Comparison of ENCODE assay signal across 1 cellular context in genomic region chr11:65556470-65557279, GRCh38.
TF ChIP-seq lines count a peak whose summit lies in the region.

No MANE protein-coding gene starts in this region.

TF ChIP-seq in HEK293, 187 proteins besides CTCF, POLR2A, EP300 and RAD21 (continued from another document):
- TF ChIP-seq ZNF449 (tag by site-specific recombination; IDR thresholded peaks at IDR 0.05): no peak
- no peak for TF ChIP-seq ZNF18 (tag by site-specific recombination; IDR thresholded peaks at IDR 0.05)
- TF ChIP-seq ZNF433 (tag by site-specific recombination; IDR thresholded peaks at IDR 0.05; ENCODE audit: low read depth): no peak
- TF ChIP-seq ZNF335 (tag by site-specific recombination; conservative IDR thresholded peaks at IDR 0.05): 0 out of 2 replicates have a peak, but pooled peaks have one; percentile 65
- no peak for TF ChIP-seq ZNF639 (tag by site-specific recombination; IDR thresholded peaks at IDR 0.05)
- TF ChIP-seq ELK4 (IDR thresholded peaks at IDR 0.05; ENCODE audit: borderline replicate concordance, low read depth, low read length): no peak
- no peak for TF ChIP-seq ZNF23 (tag by site-specific recombination; IDR thresholded peaks at IDR 0.05; ENCODE audit: borderline replicate concordance)
- TF ChIP-seq SALL2 (tag by site-specific recombination; IDR thresholded peaks at IDR 0.05; ENCODE audit: borderline replicate concordance): no peak
- TF ChIP-seq ZNF324 (tag by site-specific recombination; IDR thresholded peaks at IDR 0.05): no peak
- 0 out of 2 replicates have a peak, but pooled peaks have one; percentile 44 for TF ChIP-seq PRDM10 (tag by site-specific recombination; IDR thresholded peaks at IDR 0.05)
- peak; percentile 64 for TF ChIP-seq HIC1 (tag by site-specific recombination; IDR thresholded peaks at IDR 0.05)
- TF ChIP-seq SP2 (tag by site-specific recombination; IDR thresholded peaks at IDR 0.05): no peak
- no peak for TF ChIP-seq ZIC2 (tag by site-specific recombination; IDR thresholded peaks at IDR 0.05)
- TF ChIP-seq ZNF521 (tag by site-specific recombination; IDR thresholded peaks at IDR 0.05): no peak
- 0 out of 2 replicates have a peak, but pooled peaks have one; percentile 5 for TF ChIP-seq GLIS1 (tag by site-specific recombination; IDR thresholded peaks at IDR 0.05)
- TF ChIP-seq ZNF704 (tag by site-specific recombination; IDR thresholded peaks at IDR 0.05): no peak
- TF ChIP-seq GFI1B (tag by site-specific recombination; IDR thresholded peaks at IDR 0.05): no peak
- TF ChIP-seq ZNF530 (tag by site-specific recombination; IDR thresholded peaks at IDR 0.05; ENCODE audit: low read depth): no peak
- TF ChIP-seq ZNF354C (tag by site-specific recombination; IDR thresholded peaks at IDR 0.05; ENCODE audit: borderline replicate concordance, low read depth): no peak
- no peak for TF ChIP-seq ZNF623 (tag by site-specific recombination; IDR thresholded peaks at IDR 0.05)
- no peak for TF ChIP-seq ZNF529 (tag by site-specific recombination; IDR thresholded peaks at IDR 0.05; ENCODE audit: insufficient replicate concordance)
- TF ChIP-seq ZNF10 (tag by site-specific recombination; IDR thresholded peaks at IDR 0.05): no peak
- TF ChIP-seq GLI2 (tag by site-specific recombination; IDR thresholded peaks at IDR 0.05; ENCODE audit: borderline replicate concordance, low read depth): no peak
- no peak for TF ChIP-seq ZNF830 (tag by site-specific recombination; IDR thresholded peaks at IDR 0.05; ENCODE audit: low read depth)
- TF ChIP-seq RBAK (tag by site-specific recombination; IDR thresholded peaks at IDR 0.05): no peak
- no peak for TF ChIP-seq ZNF571 (tag by site-specific recombination; IDR thresholded peaks at IDR 0.05)
- TF ChIP-seq SETDB1 (IDR thresholded peaks at IDR 0.05; ENCODE audit: insufficient read length, low read length): no peak
- TF ChIP-seq ZSCAN30 (tag by site-specific recombination; IDR thresholded peaks at IDR 0.05): no peak
- TF ChIP-seq ZNF555 (tag by site-specific recombination; conservative IDR thresholded peaks at IDR 0.05): no peak
- no peak for TF ChIP-seq HOXD13 (CRISPR knock-in tag; IDR thresholded peaks at IDR 0.05; ENCODE audit: borderline replicate concordance)
- no peak for TF ChIP-seq YY1 (tag by site-specific recombination; IDR thresholded peaks at IDR 0.05)
- TF ChIP-seq SCRT1 (tag by site-specific recombination; IDR thresholded peaks at IDR 0.05; ENCODE audit: borderline replicate concordance): no peak
- 0 out of 2 replicates have a peak, but pooled peaks have one; percentile 16 for TF ChIP-seq OSR2 (tag by site-specific recombination; IDR thresholded peaks at IDR 0.05)
- TF ChIP-seq ZNF548 (tag by site-specific recombination; IDR thresholded peaks at IDR 0.05): no peak
- no peak for TF ChIP-seq ZBTB11 (tag by site-specific recombination; conservative IDR thresholded peaks at IDR 0.05; ENCODE audit: low read depth)
TF ChIP-seq in HEK293: peak in this region for 5.
